In genomic region chr17:57892146-57892819, GRCh38 we compare ENCODE assay signal across 1 cellular context.
TF ChIP-seq lines count a peak whose summit lies in the region.

No MANE protein-coding gene starts in this region.

TF ChIP-seq in HepG2, 621 proteins besides CTCF, POLR2A, EP300 and RAD21 (continued from another document and continues in another):
- TF ChIP-seq ZNF567 (CRISPR knock-in tag; IDR thresholded peaks at IDR 0.05; ENCODE audit: borderline replicate concordance) (0 out of 2 replicates have a peak, but pooled peaks have one; percentile 28), ZNF558 (CRISPR knock-in tag; IDR thresholded peaks at IDR 0.05; ENCODE audit: borderline replicate concordance) (no peak), TSC22D2 (CRISPR knock-in tag; IDR thresholded peaks at IDR 0.05; ENCODE audit: borderline replicate concordance) (no peak), ZMAT3 (CRISPR knock-in tag; conservative IDR thresholded peaks at IDR 0.05) (0 out of 2 replicates have a peak, but pooled peaks have one; percentile 14), ZBTB38 (CRISPR knock-in tag; IDR thresholded peaks at IDR 0.05) (peak; percentile 18; the same call in 1 of the 2 replicates), HHEX (CRISPR knock-in tag; IDR thresholded peaks at IDR 0.05) (0 out of 2 replicates have a peak, but pooled peaks have one; percentile 15), ZNF232 (CRISPR knock-in tag; IDR thresholded peaks at IDR 0.05; ENCODE audit: borderline replicate concordance) (no peak), SPEN (CRISPR knock-in tag; IDR thresholded peaks at IDR 0.05; ENCODE audit: low read depth) (0 out of 2 replicates have a peak, but pooled peaks have one; percentile 39), CCDC6 (CRISPR knock-in tag; IDR thresholded peaks at IDR 0.05) (peak; percentile 47; the same call in 1 of the 2 replicates), SALL1 (CRISPR knock-in tag; IDR thresholded peaks at IDR 0.05) (peak; percentile 83), HOXA5 (CRISPR knock-in tag; IDR thresholded peaks at IDR 0.05) (no peak; the same call in 1 of the 2 replicates), ZKSCAN1 (IDR thresholded peaks at IDR 0.05; ENCODE audit: low read length) (peak; percentile 45; the same call in 1 of the 2 replicates), ZNF331 (CRISPR knock-in tag; IDR thresholded peaks at IDR 0.05) (peak; percentile 73; the same call in 1 of the 2 replicates), SIN3A (IDR thresholded peaks at IDR 0.05; ENCODE audit: borderline replicate concordance, low read depth, low read length) (no peak), THRA (CRISPR knock-in tag; IDR thresholded peaks at IDR 0.05; ENCODE audit: borderline replicate concordance) (peak; percentile 53; the same call in 1 of the 2 replicates), GFI1 (CRISPR knock-in tag; IDR thresholded peaks at IDR 0.05; ENCODE audit: borderline replicate concordance) (no peak), ZNF121 (CRISPR knock-in tag; IDR thresholded peaks at IDR 0.05) (peak; percentile 39; the same call in 1 of the 2 replicates), TRIM24 (CRISPR knock-in tag; IDR thresholded peaks at IDR 0.05) (0 out of 2 replicates have a peak, but pooled peaks have one; percentile 56), ZNF772 (CRISPR knock-in tag; IDR thresholded peaks at IDR 0.05) (peak; percentile 30; the same call in 1 of the 2 replicates), MIER3 (CRISPR knock-in tag; IDR thresholded peaks at IDR 0.05; ENCODE audit: borderline replicate concordance) (peak; percentile 59; the same call in 1 of the 2 replicates), HES4 (CRISPR knock-in tag; IDR thresholded peaks at IDR 0.05; ENCODE audit: borderline replicate concordance) (peak; percentile 69; the same call in 1 of the 2 replicates), BORCS8-MEF2B (CRISPR knock-in tag; IDR thresholded peaks at IDR 0.05) (peak; percentile 46; the same call in 1 of the 2 replicates), ZNF547 (CRISPR knock-in tag; IDR thresholded peaks at IDR 0.05) (peak; percentile 20; the same call in 1 of the 2 replicates), SOX13 (IDR thresholded peaks at IDR 0.05) (no peak), SOX13 (CRISPR knock-in tag; conservative IDR thresholded peaks at IDR 0.05 in 1 of 2, IDR thresholded peaks at IDR 0.05 in 1 of 2) (peak in 1 of 2 experiments; percentile 55; a peak in 1 of 4 replicates), ZNF556 (CRISPR knock-in tag; IDR thresholded peaks at IDR 0.05; ENCODE audit: borderline replicate concordance) (peak; percentile 32; the same call in 1 of the 2 replicates), KDM3A (CRISPR knock-in tag; IDR thresholded peaks at IDR 0.05; ENCODE audit: low read depth) (0 out of 2 replicates have a peak, but pooled peaks have one; percentile 41), RAD51 (IDR thresholded peaks at IDR 0.05; ENCODE audit: borderline replicate concordance) (no peak), SOX5 (CRISPR knock-in tag; IDR thresholded peaks at IDR 0.05; ENCODE audit: borderline replicate concordance) (0 out of 2 replicates have a peak, but pooled peaks have one; percentile 25), CHD2 (IDR thresholded peaks at IDR 0.05; ENCODE audit: low read depth, low read length) (peak; percentile 55; the same call in 1 of the 2 replicates), CSRNP2 (CRISPR knock-in tag; conservative IDR thresholded peaks at IDR 0.05; ENCODE audit: low read depth) (no peak), SSRP1 (CRISPR knock-in tag; IDR thresholded peaks at IDR 0.05) (peak; percentile 79; the same call in 1 of the 2 replicates), ZMYM4 (CRISPR knock-in tag; IDR thresholded peaks at IDR 0.05) (peak; percentile 29; the same call in 1 of the 2 replicates), ZMYM2 (CRISPR knock-in tag; IDR thresholded peaks at IDR 0.05) (peak; percentile 68; the same call in 1 of the 2 replicates), HNRNPL (IDR thresholded peaks at IDR 0.05; ENCODE audit: low read depth, low read length) (0 out of 2 replicates have a peak, but pooled peaks have one; percentile 69), BCL6 (CRISPR knock-in tag; IDR thresholded peaks at IDR 0.05) (no peak), ZNF629 (CRISPR knock-in tag; conservative IDR thresholded peaks at IDR 0.05) (no peak), NFKBIZ (CRISPR knock-in tag; IDR thresholded peaks at IDR 0.05) (no peak), FOSL2 (CRISPR knock-in tag; IDR thresholded peaks at IDR 0.05) (peak; percentile 48; the same call in 1 of the 2 replicates), ZFP36L2 (CRISPR knock-in tag; IDR thresholded peaks at IDR 0.05) (no peak), ZNF768 (CRISPR knock-in tag; IDR thresholded peaks at IDR 0.05) (peak; percentile 67; the same call in 1 of the 2 replicates), NFE2L1 (CRISPR knock-in tag; IDR thresholded peaks at IDR 0.05; ENCODE audit: borderline replicate concordance) (0 out of 2 replicates have a peak, but pooled peaks have one; percentile 9), ZNF619 (CRISPR knock-in tag; IDR thresholded peaks at IDR 0.05) (peak; percentile 39; the same call in 1 of the 2 replicates), SRF (IDR thresholded peaks at IDR 0.05; ENCODE audit: low read depth, low read length) (no peak)
- TF ChIP-seq, protein P1, sequence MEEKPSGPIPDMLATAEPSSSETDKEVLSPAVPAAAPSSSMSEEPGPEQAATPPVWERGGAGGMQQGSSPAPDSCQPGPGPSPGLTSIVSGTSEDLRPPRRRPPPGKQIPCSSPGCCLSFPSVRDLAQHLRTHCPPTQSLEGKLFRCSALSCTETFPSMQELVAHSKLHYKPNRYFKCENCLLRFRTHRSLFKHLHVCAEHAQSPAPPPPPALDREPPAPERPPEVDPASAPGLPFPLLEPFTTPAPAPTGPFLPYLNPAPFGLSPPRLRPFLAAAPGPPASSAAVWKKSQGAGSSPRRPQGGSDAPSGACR (CRISPR knock-in tag; IDR thresholded peaks at IDR 0.05) = 0 out of 2 replicates have a peak, but pooled peaks have one; percentile 73
- TF ChIP-seq, protein P2, sequence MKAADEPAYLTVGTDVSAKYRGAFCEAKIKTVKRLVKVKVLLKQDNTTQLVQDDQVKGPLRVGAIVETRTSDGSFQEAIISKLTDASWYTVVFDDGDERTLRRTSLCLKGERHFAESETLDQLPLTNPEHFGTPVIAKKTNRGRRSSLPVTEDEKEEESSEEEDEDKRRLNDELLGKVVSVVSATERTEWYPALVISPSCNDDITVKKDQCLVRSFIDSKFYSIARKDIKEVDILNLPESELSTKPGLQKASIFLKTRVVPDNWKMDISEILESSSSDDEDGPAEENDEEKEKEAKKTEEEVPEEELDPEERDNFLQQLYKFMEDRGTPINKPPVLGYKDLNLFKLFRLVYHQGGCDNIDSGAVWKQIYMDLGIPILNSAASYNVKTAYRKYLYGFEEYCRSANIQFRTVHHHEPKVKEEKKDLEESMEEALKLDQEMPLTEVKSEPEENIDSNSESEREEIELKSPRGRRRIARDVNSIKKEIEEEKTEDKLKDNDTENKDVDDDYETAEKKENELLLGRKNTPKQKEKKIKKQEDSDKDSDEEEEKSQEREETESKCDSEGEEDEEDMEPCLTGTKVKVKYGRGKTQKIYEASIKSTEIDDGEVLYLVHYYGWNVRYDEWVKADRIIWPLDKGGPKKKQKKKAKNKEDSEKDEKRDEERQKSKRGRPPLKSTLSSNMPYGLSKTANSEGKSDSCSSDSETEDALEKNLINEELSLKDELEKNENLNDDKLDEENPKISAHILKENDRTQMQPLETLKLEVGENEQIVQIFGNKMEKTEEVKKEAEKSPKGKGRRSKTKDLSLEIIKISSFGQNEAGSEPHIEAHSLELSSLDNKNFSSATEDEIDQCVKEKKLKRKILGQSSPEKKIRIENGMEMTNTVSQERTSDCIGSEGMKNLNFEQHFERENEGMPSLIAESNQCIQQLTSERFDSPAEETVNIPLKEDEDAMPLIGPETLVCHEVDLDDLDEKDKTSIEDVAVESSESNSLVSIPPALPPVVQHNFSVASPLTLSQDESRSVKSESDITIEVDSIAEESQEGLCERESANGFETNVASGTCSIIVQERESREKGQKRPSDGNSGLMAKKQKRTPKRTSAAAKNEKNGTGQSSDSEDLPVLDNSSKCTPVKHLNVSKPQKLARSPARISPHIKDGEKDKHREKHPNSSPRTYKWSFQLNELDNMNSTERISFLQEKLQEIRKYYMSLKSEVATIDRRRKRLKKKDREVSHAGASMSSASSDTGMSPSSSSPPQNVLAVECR (CRISPR knock-in tag; IDR thresholded peaks at IDR 0.05; ENCODE audit: borderline replicate concordance) = peak; percentile 42; the same call in 1 of the 2 replicates
- TF ChIP-seq, protein P3, sequence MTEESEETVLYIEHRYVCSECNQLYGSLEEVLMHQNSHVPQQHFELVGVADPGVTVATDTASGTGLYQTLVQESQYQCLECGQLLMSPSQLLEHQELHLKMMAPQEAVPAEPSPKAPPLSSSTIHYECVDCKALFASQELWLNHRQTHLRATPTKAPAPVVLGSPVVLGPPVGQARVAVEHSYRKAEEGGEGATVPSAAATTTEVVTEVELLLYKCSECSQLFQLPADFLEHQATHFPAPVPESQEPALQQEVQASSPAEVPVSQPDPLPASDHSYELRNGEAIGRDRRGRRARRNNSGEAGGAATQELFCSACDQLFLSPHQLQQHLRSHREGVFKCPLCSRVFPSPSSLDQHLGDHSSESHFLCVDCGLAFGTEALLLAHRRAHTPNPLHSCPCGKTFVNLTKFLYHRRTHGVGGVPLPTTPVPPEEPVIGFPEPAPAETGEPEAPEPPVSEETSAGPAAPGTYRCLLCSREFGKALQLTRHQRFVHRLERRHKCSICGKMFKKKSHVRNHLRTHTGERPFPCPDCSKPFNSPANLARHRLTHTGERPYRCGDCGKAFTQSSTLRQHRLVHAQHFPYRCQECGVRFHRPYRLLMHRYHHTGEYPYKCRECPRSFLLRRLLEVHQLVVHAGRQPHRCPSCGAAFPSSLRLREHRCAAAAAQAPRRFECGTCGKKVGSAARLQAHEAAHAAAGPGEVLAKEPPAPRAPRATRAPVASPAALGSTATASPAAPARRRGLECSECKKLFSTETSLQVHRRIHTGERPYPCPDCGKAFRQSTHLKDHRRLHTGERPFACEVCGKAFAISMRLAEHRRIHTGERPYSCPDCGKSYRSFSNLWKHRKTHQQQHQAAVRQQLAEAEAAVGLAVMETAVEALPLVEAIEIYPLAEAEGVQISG (CRISPR knock-in tag; IDR thresholded peaks at IDR 0.05) = peak; percentile 55; the same call in 1 of the 2 replicates
- TF ChIP-seq, protein P4, sequence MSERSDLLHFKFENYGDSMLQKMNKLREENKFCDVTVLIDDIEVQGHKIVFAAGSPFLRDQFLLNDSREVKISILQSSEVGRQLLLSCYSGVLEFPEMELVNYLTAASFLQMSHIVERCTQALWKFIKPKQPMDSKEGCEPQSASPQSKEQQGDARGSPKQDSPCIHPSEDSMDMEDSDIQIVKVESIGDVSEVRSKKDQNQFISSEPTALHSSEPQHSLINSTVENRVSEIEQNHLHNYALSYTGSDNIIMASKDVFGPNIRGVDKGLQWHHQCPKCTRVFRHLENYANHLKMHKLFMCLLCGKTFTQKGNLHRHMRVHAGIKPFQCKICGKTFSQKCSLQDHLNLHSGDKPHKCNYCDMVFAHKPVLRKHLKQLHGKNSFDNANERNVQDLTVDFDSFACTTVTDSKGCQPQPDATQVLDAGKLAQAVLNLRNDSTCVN (CRISPR knock-in tag; IDR thresholded peaks at IDR 0.05; ENCODE audit: borderline replicate concordance) = peak; percentile 41; the same call in 1 of the 2 replicates
